ENCODE assay signal across 25 cellular contexts in genomic region chr16:30779596-30779995, GRCh38.
"Had no signal": no experiment of that assay in that cellular context is flagged by ENCODE, and none has a peak within 500 bp of the region (broad histone marks: within the 10 kb centered on the region; RNA-seq: fewer than 3 reads in every experiment).

No MANE protein-coding gene starts in this region.

- H3K4me2 ChIP-seq: hepatocyte had no signal

- H3K27ac ChIP-seq: hepatocyte, pancreas, uterus had no signal

- H3K4me3 Mint-ChIP-seq: activated CD4-positive, alpha-beta T cell treated with anti-CD3 and anti-CD28 coated beads, Interleukin-2, amount 10 ng/mL, durations not matched to agents 7 days and 5 days; activated CD8-positive, alpha-beta T cell treated with anti-CD3 and anti-CD28 coated beads for 36 hours; activated T-cell treated with anti-CD3 and anti-CD28 coated beads, Interleukin-2, amount 50 U/mL, for 4 hours; activated T-helper 17 cell treated with anti-CD3 and anti-CD28 coated beads, Interleukin-2, amount 50 U/mL, for 72 hours; naive thymus-derived CD8-positive, alpha-beta T cell; T-helper 17 cell had no signal

- H2AFZ ChIP-seq: hepatocyte had no signal

- DNase-seq: activated CD4-positive, alpha-beta T cell treated with anti-CD3 and anti-CD28 coated beads for 1 hour; activated CD4-positive, alpha-beta T cell treated with anti-CD3 and anti-CD28 coated beads, Interleukin-2, amount 10 ng/mL, durations not matched to agents 7 days and 5 days; activated CD8-positive, alpha-beta T cell treated with anti-CD3 and anti-CD28 coated beads for 36 hours; activated gamma-delta T cell treated with Interleukin-2 at 50 U/mL for 16 hours; activated naive CD4-positive, alpha-beta T cell treated with anti-CD3 and anti-CD28 coated beads, Interleukin-2, amount 50 U/mL, for 16 hours; activated T-cell treated with anti-CD3 and anti-CD28 coated beads, Interleukin-2, amount 50 U/mL, for 4 hours; body of pancreas; effector memory CD4-positive, alpha-beta T cell; islet precursor cell; mammary epithelial cell; naive thymus-derived CD8-positive, alpha-beta T cell; pancreas; psoas muscle; stimulated activated CD4-positive, alpha-beta T cell treated with anti-CD3 and anti-CD28 coated beads, Interleukin-15, amount 100 ng/mL, for 24 hours; stimulated activated CD4-positive, alpha-beta T cell treated with anti-CD3 and anti-CD28 coated beads, Interleukin-2, amount 100 ng/mL, for 24 hours; stimulated activated naive CD4-positive, alpha-beta T cell; T-helper 17 cell; T1000; trophoblast cell; uterus had no signal

- H3K9me3 Mint-ChIP-seq: activated CD4-positive, alpha-beta T cell treated with anti-CD3 and anti-CD28 coated beads, Interleukin-2, amount 10 ng/mL, durations not matched to agents 7 days and 5 days; activated CD8-positive, alpha-beta T cell treated with anti-CD3 and anti-CD28 coated beads for 36 hours; activated T-cell treated with anti-CD3 and anti-CD28 coated beads, Interleukin-2, amount 50 U/mL, for 4 hours; activated T-helper 17 cell treated with anti-CD3 and anti-CD28 coated beads, Interleukin-2, amount 50 U/mL, for 72 hours; naive thymus-derived CD8-positive, alpha-beta T cell had no signal

- H3K27me3 ChIP-seq: body of pancreas, dorsolateral prefrontal cortex, gastroesophageal sphincter, hepatocyte, pancreas, uterus had no signal

- H3K36me3 ChIP-seq: uterus had no signal

- H3K27ac Mint-ChIP-seq: activated CD4-positive, alpha-beta T cell treated with anti-CD3 and anti-CD28 coated beads, Interleukin-2, amount 10 ng/mL, durations not matched to agents 7 days and 5 days; activated CD8-positive, alpha-beta T cell treated with anti-CD3 and anti-CD28 coated beads for 36 hours; activated T-helper 17 cell treated with anti-CD3 and anti-CD28 coated beads, Interleukin-2, amount 50 U/mL, for 72 hours had no signal

- ATAC-seq: activated CD8-positive, alpha-beta T cell treated with anti-CD3 and anti-CD28 coated beads for 36 hours; activated T-cell treated with anti-CD3 and anti-CD28 coated beads, Interleukin-2, amount 50 U/mL, for 4 hours; activated T-helper 17 cell treated with anti-CD3 and anti-CD28 coated beads, Interleukin-2, amount 50 U/mL, for 72 hours; body of pancreas; gastroesophageal sphincter; naive thymus-derived CD8-positive, alpha-beta T cell; pancreas; psoas muscle; T-helper 17 cell had no signal

- H3K9me3 ChIP-seq: body of pancreas, gastroesophageal sphincter, pancreas, psoas muscle, uterus had no signal

- H3K4me3 ChIP-seq: body of pancreas, coronary artery, dorsolateral prefrontal cortex, gastroesophageal sphincter, hepatocyte, pancreas, psoas muscle, uterus had no signal

- H3K27me3 Mint-ChIP-seq: activated CD4-positive, alpha-beta T cell treated with anti-CD3 and anti-CD28 coated beads, Interleukin-2, amount 10 ng/mL, durations not matched to agents 7 days and 5 days; activated CD8-positive, alpha-beta T cell treated with anti-CD3 and anti-CD28 coated beads for 36 hours had no signal
